In genomic region chr1:170094697-170095616, GRCh38 we compare ENCODE assay signal across 11 cellular contexts. TPM values are rescaled to one million over a fixed set of nuclear protein-coding genes. Genes with fewer than 3 reads are reported as not detected.
"Had no signal": no experiment of that assay in that cellular context is flagged by ENCODE, and none has a peak within 500 bp of the region (broad histone marks: within the 10 kb centered on the region; RNA-seq: fewer than 3 reads in every experiment).

No MANE protein-coding gene starts in this region.

RNA-seq across cellular contexts. Expression of gene NTMT2, which starts 50.8 kb away (rescaled TPM):
- total RNA-seq: activated CD4-positive, alpha-beta T cell treated with anti-CD3 and anti-CD28 coated beads, Interleukin-2, amount 10 ng/mL, durations not matched to agents 7 days and 5 days; activated CD8-positive, alpha-beta T cell treated with anti-CD3 and anti-CD28 coated beads, Interleukin-2, amount 10 ng/mL, durations not matched to agents 7 days and 5 days; activated naive CD8-positive, alpha-beta T cell treated with anti-CD3 and anti-CD28 coated beads, Interleukin-2, amount 10 ng/mL, durations not matched to agents 7 days and 5 days; activated T-helper 2 cell treated with anti-CD3 and anti-CD28 coated beads, Interferon-gamma antibody, Interleukin-2, Interleukin-4, amounts not matched to agents 10 μg/mL and 5 μg/mL and 100 μg/mL, durations not matched to agents 14 hours and 24 hours and 36 hours; body of pancreas; dermis microvascular lymphatic vessel endothelial cell; foreskin keratinocyte; mammary epithelial cell; myocyte; osteoblast had no signal
- polyA plus RNA-seq: foreskin keratinocyte, mammary epithelial cell, psoas muscle had no signal
